Comparison of ENCODE assay signal across 8 cellular contexts in the genomic region with DNA sequence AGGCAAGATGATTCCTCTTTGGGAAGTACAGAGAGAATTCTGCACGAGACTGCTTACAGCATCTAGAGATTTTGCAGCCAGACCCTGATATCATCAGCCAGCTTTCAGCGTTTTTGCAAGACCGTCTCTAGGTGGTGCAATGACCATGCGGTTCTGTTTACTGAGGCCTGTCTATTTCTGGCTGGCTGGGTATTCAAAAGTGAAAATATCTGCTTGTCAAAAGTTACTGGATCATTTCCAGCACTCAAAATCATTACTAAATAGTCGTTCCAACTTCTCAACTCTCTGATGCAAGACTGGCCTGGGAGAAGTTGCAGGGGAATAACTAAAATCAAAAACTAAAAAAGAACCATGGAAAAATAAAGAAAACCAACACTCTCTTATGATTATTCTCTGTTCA.
DNase-seq lines count a peak whose midpoint lies in the region; ATAC-seq and TF ChIP-seq lines count a peak whose summit lies in the region.

No MANE protein-coding gene starts in this region.

- H3K4me3 ChIP-seq in GM12864 (ENCODE audit: low read depth, low read length), result no peak overlapping the region
- no peak overlapping the region for H3K4me3 ChIP-seq in foreskin fibroblast (ENCODE audit: low read depth in 1 of 2, low read length in 2 of 2)

- DNase-seq in AG08396 (ENCODE audit: low spot score) (peak; percentile 32), GM12864 (ENCODE audit: low read depth) (peak; percentile 26), NCI-H146 (lab: John Stamatoyannopoulos, UW) (peak; percentile 28), foreskin fibroblast (peak; percentile 20 to 76), occipital lobe (lab: John Stamatoyannopoulos, UW) (peak; percentile 23), HPDE6-E6E7 (ENCODE audit: extremely low spot score) (no peak)
- DNase-seq in activated CD4-positive, alpha-beta T cell treated with anti-CD3 and anti-CD28 coated beads, Interleukin-2, amount 50 U/mL, for 4 hours, result peak; percentile 13 to 23

- TF ChIP-seq CTCF in GM12864 (IDR thresholded peaks at IDR 0.05; ENCODE audit: low read depth, low read length, missing control alignments) (peak; percentile 46), foreskin fibroblast (IDR thresholded peaks at IDR 0.05; ENCODE audit: low read depth, low read length) (peak; percentile 47)

- ATAC-seq in HG02610 (IDR thresholded peaks at IDR 0.05; ENCODE audit: unreplicated experiment), result peak; percentile 72
